ENCODE assay signal across 1 cellular context in the genomic region with DNA sequence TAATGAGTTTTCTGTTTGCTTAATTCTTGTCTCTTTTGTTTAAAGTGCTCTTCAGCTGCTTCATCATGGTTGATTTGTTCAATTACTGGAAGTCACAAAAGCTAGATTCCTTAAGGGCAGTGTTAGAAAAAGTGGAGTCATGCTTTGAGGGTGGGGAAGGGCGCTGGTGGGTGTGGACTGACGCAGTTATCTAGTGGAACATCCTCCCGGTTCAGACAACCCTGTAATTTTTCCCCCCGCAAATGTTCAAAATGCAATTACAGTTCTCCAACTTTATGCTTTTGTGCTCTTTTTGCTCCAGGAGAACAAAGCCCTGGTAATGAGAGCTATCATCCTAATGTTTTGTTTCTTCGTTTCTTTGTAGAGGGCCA.
TF ChIP-seq lines count a peak whose summit lies in the region.

No MANE protein-coding gene starts in this region.

TF ChIP-seq in K562, 482 proteins besides CTCF, POLR2A, EP300 and RAD21 (continued from another document):
- TF ChIP-seq, protein P1, sequence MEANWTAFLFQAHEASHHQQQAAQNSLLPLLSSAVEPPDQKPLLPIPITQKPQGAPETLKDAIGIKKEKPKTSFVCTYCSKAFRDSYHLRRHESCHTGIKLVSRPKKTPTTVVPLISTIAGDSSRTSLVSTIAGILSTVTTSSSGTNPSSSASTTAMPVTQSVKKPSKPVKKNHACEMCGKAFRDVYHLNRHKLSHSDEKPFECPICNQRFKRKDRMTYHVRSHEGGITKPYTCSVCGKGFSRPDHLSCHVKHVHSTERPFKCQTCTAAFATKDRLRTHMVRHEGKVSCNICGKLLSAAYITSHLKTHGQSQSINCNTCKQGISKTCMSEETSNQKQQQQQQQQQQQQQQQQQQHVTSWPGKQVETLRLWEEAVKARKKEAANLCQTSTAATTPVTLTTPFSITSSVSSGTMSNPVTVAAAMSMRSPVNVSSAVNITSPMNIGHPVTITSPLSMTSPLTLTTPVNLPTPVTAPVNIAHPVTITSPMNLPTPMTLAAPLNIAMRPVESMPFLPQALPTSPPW (CRISPR knock-in tag; IDR thresholded peaks at IDR 0.05) = peak; percentile 29; the same call in 1 of the 2 replicates
- TF ChIP-seq SMARCB1 (IDR thresholded peaks at IDR 0.05; ENCODE audit: insufficient read length, low read depth) (peak; percentile 25), HDAC2 (IDR thresholded peaks at IDR 0.05) (no peak), C11orf30 (IDR thresholded peaks at IDR 0.05; ENCODE audit: low read depth) (peak; percentile 65), ARID1B (IDR thresholded peaks at IDR 0.05) (peak; percentile 57), NFE2 (IDR thresholded peaks at IDR 0.05; ENCODE audit: low read depth) (peak; percentile 78), TSC22D4 (tag; IDR thresholded peaks at IDR 0.05) (no peak), CXXC5 (CRISPR knock-in tag; IDR thresholded peaks at IDR 0.05) (peak; percentile 35; the same call in 1 of the 2 replicates), MAFG (tag; conservative IDR thresholded peaks at IDR 0.05) (peak; percentile 41), RBM22 (IDR thresholded peaks at IDR 0.05; ENCODE audit: low read depth, low read length, poor library complexity, severe bottlenecking) (no peak), SMARCA4 (IDR thresholded peaks at IDR 0.05) (peak; percentile 42; the same call in 1 of the 2 replicates)
- TF ChIP-seq, protein P2, sequence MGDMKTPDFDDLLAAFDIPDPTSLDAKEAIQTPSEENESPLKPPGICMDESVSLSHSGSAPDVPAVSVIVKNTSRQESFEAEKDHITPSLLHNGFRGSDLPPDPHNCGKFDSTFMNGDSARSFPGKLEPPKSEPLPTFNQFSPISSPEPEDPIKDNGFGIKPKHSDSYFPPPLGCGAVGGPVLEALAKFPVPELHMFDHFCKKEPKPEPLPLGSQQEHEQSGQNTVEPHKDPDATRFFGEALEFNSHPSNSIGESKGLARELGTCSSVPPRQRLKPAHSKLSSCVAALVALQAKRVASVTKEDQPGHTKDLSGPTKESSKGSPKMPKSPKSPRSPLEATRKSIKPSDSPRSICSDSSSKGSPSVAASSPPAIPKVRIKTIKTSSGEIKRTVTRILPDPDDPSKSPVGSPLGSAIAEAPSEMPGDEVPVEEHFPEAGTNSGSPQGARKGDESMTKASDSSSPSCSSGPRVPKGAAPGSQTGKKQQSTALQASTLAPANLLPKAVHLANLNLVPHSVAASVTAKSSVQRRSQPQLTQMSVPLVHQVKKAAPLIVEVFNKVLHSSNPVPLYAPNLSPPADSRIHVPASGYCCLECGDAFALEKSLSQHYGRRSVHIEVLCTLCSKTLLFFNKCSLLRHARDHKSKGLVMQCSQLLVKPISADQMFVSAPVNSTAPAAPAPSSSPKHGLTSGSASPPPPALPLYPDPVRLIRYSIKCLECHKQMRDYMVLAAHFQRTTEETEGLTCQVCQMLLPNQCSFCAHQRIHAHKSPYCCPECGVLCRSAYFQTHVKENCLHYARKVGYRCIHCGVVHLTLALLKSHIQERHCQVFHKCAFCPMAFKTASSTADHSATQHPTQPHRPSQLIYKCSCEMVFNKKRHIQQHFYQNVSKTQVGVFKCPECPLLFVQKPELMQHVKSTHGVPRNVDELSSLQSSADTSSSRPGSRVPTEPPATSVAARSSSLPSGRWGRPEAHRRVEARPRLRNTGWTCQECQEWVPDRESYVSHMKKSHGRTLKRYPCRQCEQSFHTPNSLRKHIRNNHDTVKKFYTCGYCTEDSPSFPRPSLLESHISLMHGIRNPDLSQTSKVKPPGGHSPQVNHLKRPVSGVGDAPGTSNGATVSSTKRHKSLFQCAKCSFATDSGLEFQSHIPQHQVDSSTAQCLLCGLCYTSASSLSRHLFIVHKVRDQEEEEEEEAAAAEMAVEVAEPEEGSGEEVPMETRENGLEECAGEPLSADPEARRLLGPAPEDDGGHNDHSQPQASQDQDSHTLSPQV (IDR thresholded peaks at IDR 0.05) = 0 out of 2 replicates have a peak, but pooled peaks have one; percentile 13
- TF ChIP-seq, protein P3, sequence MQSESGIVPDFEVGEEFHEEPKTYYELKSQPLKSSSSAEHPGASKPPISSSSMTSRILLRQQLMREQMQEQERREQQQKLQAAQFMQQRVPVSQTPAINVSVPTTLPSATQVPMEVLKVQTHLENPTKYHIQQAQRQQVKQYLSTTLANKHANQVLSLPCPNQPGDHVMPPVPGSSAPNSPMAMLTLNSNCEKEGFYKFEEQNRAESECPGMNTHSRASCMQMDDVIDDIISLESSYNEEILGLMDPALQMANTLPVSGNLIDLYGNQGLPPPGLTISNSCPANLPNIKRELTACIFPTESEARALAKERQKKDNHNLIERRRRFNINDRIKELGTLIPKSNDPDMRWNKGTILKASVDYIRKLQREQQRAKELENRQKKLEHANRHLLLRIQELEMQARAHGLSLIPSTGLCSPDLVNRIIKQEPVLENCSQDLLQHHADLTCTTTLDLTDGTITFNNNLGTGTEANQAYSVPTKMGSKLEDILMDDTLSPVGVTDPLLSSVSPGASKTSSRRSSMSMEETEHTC (IDR thresholded peaks at IDR 0.05) = no peak
- TF ChIP-seq, protein P4, sequence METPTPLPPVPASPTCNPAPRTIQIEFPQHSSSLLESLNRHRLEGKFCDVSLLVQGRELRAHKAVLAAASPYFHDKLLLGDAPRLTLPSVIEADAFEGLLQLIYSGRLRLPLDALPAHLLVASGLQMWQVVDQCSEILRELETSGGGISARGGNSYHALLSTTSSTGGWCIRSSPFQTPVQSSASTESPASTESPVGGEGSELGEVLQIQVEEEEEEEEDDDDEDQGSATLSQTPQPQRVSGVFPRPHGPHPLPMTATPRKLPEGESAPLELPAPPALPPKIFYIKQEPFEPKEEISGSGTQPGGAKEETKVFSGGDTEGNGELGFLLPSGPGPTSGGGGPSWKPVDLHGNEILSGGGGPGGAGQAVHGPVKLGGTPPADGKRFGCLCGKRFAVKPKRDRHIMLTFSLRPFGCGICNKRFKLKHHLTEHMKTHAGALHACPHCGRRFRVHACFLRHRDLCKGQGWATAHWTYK (CRISPR knock-in tag; IDR thresholded peaks at IDR 0.05) = no peak
